9 cellular contexts compared by ENCODE assay signal in the genomic region with DNA sequence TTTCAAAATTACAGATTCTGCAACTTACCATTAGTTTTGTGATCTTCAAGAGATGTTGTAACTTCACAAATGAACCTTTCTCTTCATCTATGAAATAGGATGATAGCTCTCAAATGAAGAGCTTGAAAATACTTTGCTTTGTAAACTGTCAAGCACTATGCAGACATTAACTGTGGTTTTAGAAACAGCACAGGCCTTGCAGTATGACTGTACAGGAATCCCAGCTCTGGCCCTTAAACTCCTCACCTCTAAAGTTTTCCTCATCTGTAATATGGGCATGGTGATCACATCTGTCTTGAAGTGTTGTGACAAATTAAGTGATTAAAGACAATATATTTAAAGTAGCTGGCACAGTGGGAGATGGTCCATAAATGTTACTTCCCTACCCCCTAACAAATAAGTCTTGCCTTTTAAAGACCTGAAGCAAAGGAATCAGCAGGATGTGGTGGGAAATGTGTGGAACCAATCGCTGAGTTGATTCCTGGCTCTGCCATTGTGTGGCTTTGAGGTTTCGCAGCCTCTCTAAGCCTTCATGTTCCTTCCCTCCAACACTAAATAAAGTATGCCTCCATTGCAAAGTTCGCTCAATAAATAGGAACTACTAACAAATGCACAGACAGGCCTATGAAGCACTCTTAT. TPM values are rescaled to one million over a fixed set of nuclear protein-coding genes. Genes with fewer than 3 reads are reported as not detected.
DNase-seq lines count a peak whose midpoint lies in the region; ATAC-seq and TF ChIP-seq lines count a peak whose summit lies in the region.
"Had no signal": no experiment of that assay in that cellular context is flagged by ENCODE, and none has a peak within 500 bp of the region (broad histone marks: within the 10 kb centered on the region; RNA-seq: fewer than 3 reads in every experiment).

No MANE protein-coding gene starts in this region.

- no peaks in the 10 kb centered on the region for H3K27me3 Mint-ChIP-seq in stimulated activated naive CD8-positive, alpha-beta T cell treated with anti-CD3 and anti-CD28 coated beads, Interleukin-15, amount 100 ng/mL, for 72 hours

- H3K27me3 ChIP-seq in SJCRH30 (no peaks in the 10 kb centered on the region), gastroesophageal sphincter (no peaks in the 10 kb centered on the region)

- H3K4me3 Mint-ChIP-seq in stimulated activated naive CD8-positive, alpha-beta T cell treated with anti-CD3 and anti-CD28 coated beads, Interleukin-15, amount 100 ng/mL, for 72 hours: peak overlapping the region; percentile 85 to 88

- H3K9me3 ChIP-seq in SJCRH30 (replicated peaks) (no peaks in the 10 kb centered on the region), gastroesophageal sphincter (no peaks in the 10 kb centered on the region)

- H3K4me1 Mint-ChIP-seq in stimulated activated naive CD8-positive, alpha-beta T cell treated with anti-CD3 and anti-CD28 coated beads, Interleukin-15, amount 100 ng/mL, for 72 hours: peaks cover 75% of the 10 kb centered on the region

- no peaks in the 10 kb centered on the region for H3K36me3 ChIP-seq in SJCRH30
- no peaks in the 10 kb centered on the region for H3K36me3 ChIP-seq in gastroesophageal sphincter

- H3K27ac ChIP-seq in SJCRH30 (peak overlapping the region; percentile 85; the same call in 1 of the 2 replicates), gastroesophageal sphincter (peak overlapping the region; percentile 95 to 97 (median 96))
- H3K27ac ChIP-seq: 22Rv1 had no signal

- H3K4me1 ChIP-seq in SJCRH30 (peaks cover 19% of the 10 kb centered on the region), gastroesophageal sphincter (peaks cover 0 to 61% (median 13%) of the 10 kb centered on the region in 3 donors)

- TF ChIP-seq EP300 in gastroesophageal sphincter (IDR thresholded peaks at IDR 0.05): no peak

- no peaks in the 10 kb centered on the region for H3K9me3 Mint-ChIP-seq in stimulated activated naive CD8-positive, alpha-beta T cell treated with anti-CD3 and anti-CD28 coated beads, Interleukin-15, amount 100 ng/mL, for 72 hours

- no peak for ATAC-seq in gastroesophageal sphincter
- ATAC-seq in stimulated activated naive CD8-positive, alpha-beta T cell treated with anti-CD3 and anti-CD28 coated beads, Interleukin-15, amount 100 ng/mL, for 72 hours: peak; percentile 34
- no peak for ATAC-seq in HG03025 (IDR thresholded peaks at IDR 0.05; ENCODE audit: low FRiP score, unreplicated experiment)
- ATAC-seq in GM21526 (IDR thresholded peaks at IDR 0.05; ENCODE audit: low FRiP score, unreplicated experiment): no peak

- WGBS in gastroesophageal sphincter (ENCODE audit: low coverage in 1 of 2), 2 donors: 64 to 75% methylated on average over 2 to 3 of the region's 3 CpGs

- peak overlapping the region; percentile 59 for H3K4me3 ChIP-seq in SJCRH30
- peak overlapping the region in 1 of 2 donors; percentile 54 for H3K4me3 ChIP-seq in gastroesophageal sphincter

- TF ChIP-seq POLR2A in gastroesophageal sphincter (IDR thresholded peaks at IDR 0.05): no peak

- no peak for TF ChIP-seq CTCF in gastroesophageal sphincter (IDR thresholded peaks at IDR 0.05)

- H3K27ac Mint-ChIP-seq in stimulated activated naive CD8-positive, alpha-beta T cell treated with anti-CD3 and anti-CD28 coated beads, Interleukin-15, amount 100 ng/mL, for 72 hours: peak overlapping the region; percentile 79 to 93

- DNase-seq in NK-92 treated with Interleukin-12 subunit alpha and Interleukin-12 subunit beta, amount 100 ng/mL, for 24 hours (lab: John Stamatoyannopoulos, UW): peak; percentile 40
- DNase-seq in NK-92 (lab: John Stamatoyannopoulos, UW; ENCODE audit: unreplicated experiment) (no peak), SJCRH30 (peak in 1 of 2 experiments; percentile 56), GM03348 (ENCODE audit: low spot score) (no peak)
- peak in 1 of 2 donors; percentile 52 for DNase-seq in stimulated activated naive CD8-positive, alpha-beta T cell treated with anti-CD3 and anti-CD28 coated beads, Interleukin-15, amount 100 ng/mL, for 72 hours

RNA-seq across cellular contexts. Expression of a gene that starts 5.5 kb away (rescaled TPM):
- 311 and 314 TPM in 2 replicates for total RNA-seq in SJCRH30 (2014; rRNA removed; shearing (Covaris generic))
- 100 to 1,000 TPM; 203 to 273 (median 250) TPM for total RNA-seq in gastroesophageal sphincter
